In the genomic region with DNA sequence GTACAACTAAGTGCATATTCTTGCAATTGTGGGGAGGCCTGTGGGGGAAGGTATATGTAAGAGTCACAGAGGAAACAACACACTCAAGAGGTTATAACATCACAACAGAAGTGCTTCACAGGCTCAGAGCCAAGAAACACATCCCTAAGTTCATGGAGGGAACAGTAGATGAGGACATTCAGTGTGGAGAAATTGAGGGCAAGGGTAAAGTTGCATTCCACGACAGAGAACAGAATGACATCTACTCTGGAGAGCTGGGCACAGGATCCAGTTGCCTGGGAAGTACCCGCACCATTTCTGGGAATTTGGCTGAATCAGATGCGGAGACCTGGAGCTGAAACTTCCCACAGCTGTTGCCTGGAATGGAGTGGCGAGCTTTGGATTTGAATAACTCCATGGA, we compare ENCODE assay signal across 16 cellular contexts.
DNase-seq lines count a peak whose midpoint lies in the region; ATAC-seq and TF ChIP-seq lines count a peak whose summit lies in the region.
"Had no signal": no experiment of that assay in that cellular context is flagged by ENCODE, and none has a peak within 500 bp of the region (broad histone marks: within the 10 kb centered on the region; RNA-seq: fewer than 3 reads in every experiment).

No MANE protein-coding gene starts in this region.

- H3K27ac ChIP-seq in esophagus muscularis mucosa (replicated peaks in 1 of 4) (no peak overlapping the region), thyroid gland (peak overlapping the region; percentile 41 to 89 (median 83)), endodermal cell (ENCODE audit: low read depth, low read length) (no peak overlapping the region)
- H3K27ac ChIP-seq: C4-2B, VCaP had no signal

- H3K9me3 Mint-ChIP-seq in endodermal cell, result peaks cover 6% of the 10 kb centered on the region

- peak; percentile 20; the same call in 1 of the 3 replicates for ATAC-seq in SK-N-SH treated with all-trans-retinoic acid at 6 μM for 48 hours
- ATAC-seq: effector memory CD8-positive, alpha-beta T cell; K562; stimulated activated memory B cell treated with anti-CD40 and anti-IgM and Interleukin-4, amounts not matched to agents 10 μg/mL and 1 μg/mL and 100 μg/mL, for 72 hours had no signal

- 91% methylated on average over 4 of the region's 4 CpGs for WGBS in esophagus muscularis mucosa
- 53 to 59% methylated on average over 4 of the region's 4 CpGs for WGBS in thyroid gland, 2 donors
- 93 to 100% methylated on average over 4 of the region's 4 CpGs for WGBS in endodermal cell (ENCODE audit: insufficient coverage in 1 of 2, insufficient read length in 1 of 2), 2 experiments

- H3K9ac ChIP-seq in endodermal cell (ENCODE audit: extremely low read depth, low read length, poor library complexity, severe bottlenecking), result no peak overlapping the region
- H3K9ac ChIP-seq: parathyroid adenoma had no signal

- H3K9me3 ChIP-seq in esophagus muscularis mucosa (peaks cover 0 to 4% (median 0%) of the 10 kb centered on the region in 4 donors), thyroid gland (no peaks in the 10 kb centered on the region), endodermal cell (ENCODE audit: control insufficient read depth, low read length) (peaks cover 15% of the 10 kb centered on the region)

- TF ChIP-seq CTCF in esophagus muscularis mucosa (IDR thresholded peaks at IDR 0.05) (no peak), thyroid gland (IDR thresholded peaks at IDR 0.05) (no peak), endodermal cell (conservative IDR thresholded peaks at IDR 0.05) (no peak)

- no peak overlapping the region for H3K27ac Mint-ChIP-seq in endodermal cell
- H3K27ac Mint-ChIP-seq: effector memory CD8-positive, alpha-beta T cell; stimulated activated memory B cell treated with anti-CD40 and anti-IgM and Interleukin-4, amounts not matched to agents 10 μg/mL and 1 μg/mL and 100 μg/mL, for 72 hours had no signal

- no peak overlapping the region for H3K4me3 ChIP-seq in esophagus muscularis mucosa
- no peak overlapping the region for H3K4me3 ChIP-seq in thyroid gland (replicated peaks in 1 of 3)
- no peak overlapping the region for H3K4me3 ChIP-seq in endodermal cell (ENCODE audit: low read length)
- H3K4me3 ChIP-seq: K562 had no signal

- TF ChIP-seq POLR2A in esophagus muscularis mucosa (IDR thresholded peaks at IDR 0.05; ENCODE audit: low read depth), result no peak
- TF ChIP-seq POLR2A in thyroid gland (IDR thresholded peaks at IDR 0.05), result no peak

- no peaks in the 10 kb centered on the region for H3K36me3 Mint-ChIP-seq in endodermal cell (ENCODE audit: low read depth)
- H3K36me3 Mint-ChIP-seq: stimulated activated memory B cell treated with anti-CD40 and anti-IgM and Interleukin-4, amounts not matched to agents 10 μg/mL and 1 μg/mL and 100 μg/mL, for 72 hours had no signal

- no peak for TF ChIP-seq EP300 in esophagus muscularis mucosa (IDR thresholded peaks at IDR 0.05)

- H3K36me3 ChIP-seq in esophagus muscularis mucosa (no peaks in the 10 kb centered on the region), thyroid gland (no peaks in the 10 kb centered on the region), endodermal cell (ENCODE audit: control insufficient read depth, insufficient read depth, low read length) (no peaks in the 10 kb centered on the region)

- peaks cover 0 to 10% (median 8%) of the 10 kb centered on the region in 4 donors for H3K4me1 ChIP-seq in esophagus muscularis mucosa
- peaks cover 17 to 36% of the 10 kb centered on the region in 2 donors for H3K4me1 ChIP-seq in thyroid gland
- no peaks in the 10 kb centered on the region for H3K4me1 ChIP-seq in endodermal cell (ENCODE audit: control insufficient read depth, insufficient read depth, low read length)
- H3K4me1 ChIP-seq: parathyroid adenoma had no signal

- H3K27me3 ChIP-seq in esophagus muscularis mucosa (no peaks in the 10 kb centered on the region), thyroid gland (no peaks in the 10 kb centered on the region), endodermal cell (ENCODE audit: control insufficient read depth, insufficient read depth, low read length, poor library complexity, severe bottlenecking) (no peaks in the 10 kb centered on the region)

- no peaks in the 10 kb centered on the region for H3K4me1 Mint-ChIP-seq in endodermal cell
- H3K4me1 Mint-ChIP-seq: stimulated activated memory B cell treated with anti-CD40 and anti-IgM and Interleukin-4, amounts not matched to agents 10 μg/mL and 1 μg/mL and 100 μg/mL, for 72 hours had no signal

- H3K27me3 Mint-ChIP-seq in endodermal cell (ENCODE audit: insufficient read depth), result peaks cover 3% of the 10 kb centered on the region
- H3K27me3 Mint-ChIP-seq: stimulated activated memory B cell treated with anti-CD40 and anti-IgM and Interleukin-4, amounts not matched to agents 10 μg/mL and 1 μg/mL and 100 μg/mL, for 72 hours had no signal

- DNase-seq in esophagus muscularis mucosa (ENCODE audit: extremely low spot score) (peak; percentile 82), left kidney (ENCODE audit: low read depth, low spot score) (peak; percentile 69), thyroid gland (peak; percentile 78 to 83), ecto neural progenitor cell (ENCODE audit: low spot score) (no peak), endodermal cell (no peak), DMS79 (lab: John Stamatoyannopoulos, UW) (no peak)
- DNase-seq: effector memory CD8-positive, alpha-beta T cell; NCI-H2029 treated with DMSO at 0.1 percent for 48 hours; NK-92 treated with Interleukin-12 subunit alpha and Interleukin-12 subunit beta, amount 100 ng/mL, for 24 hours; stimulated activated CD4-positive, alpha-beta T cell treated with anti-CD3 and anti-CD28 coated beads, Interleukin-2, amount 100 ng/mL, for 48 hours had no signal

- intact Hi-C loops in esophagus muscularis mucosa (cut with DNase I), result loop anchor here (10.0 kb wide), 1 partner anchor 137 kb away; no protein-coding TSS in a partner anchor
- intact Hi-C loops in thyroid gland (cut with DNase I), result no loop called here

- no peak overlapping the region for H3K4me3 Mint-ChIP-seq in endodermal cell
- H3K4me3 Mint-ChIP-seq: effector memory CD8-positive, alpha-beta T cell; stimulated activated memory B cell treated with anti-CD40 and anti-IgM and Interleukin-4, amounts not matched to agents 10 μg/mL and 1 μg/mL and 100 μg/mL, for 72 hours had no signal

TF ChIP-seq in SK-N-SH treated with all-trans-retinoic acid at 6 μM for 48 hours, 23 proteins besides CTCF, POLR2A, EP300 and RAD21:
- TF ChIP-seq ISL1 (CRISPR knock-in tag; IDR thresholded peaks at IDR 0.05) (peak; percentile 67), ZFP3 (CRISPR knock-in tag; IDR thresholded peaks at IDR 0.05) (no peak)

Comparison
In these comparisons a context has a peak if more than half of its experiments do, and no peak if none do; other contexts are left out.
1. DNase-seq: peak in esophagus muscularis mucosa (single experiment), left kidney (single experiment) and thyroid gland (2 of 2); none in ecto neural progenitor cell (single experiment), endodermal cell (single experiment) and DMS79 (single experiment).
2. H3K27ac ChIP-seq: peak in thyroid gland (3 of 3); none in esophagus muscularis mucosa (0 of 4) and endodermal cell (single experiment).